1 cellular context compared by ENCODE assay signal in genomic region chr17:49315551-49315951, GRCh38.
TF ChIP-seq lines count a peak whose summit lies in the region.

No MANE protein-coding gene starts in this region.

TF ChIP-seq in H1, 55 proteins besides CTCF, POLR2A, EP300 and RAD21 (continued from another document):
- TF ChIP-seq EZH2 (IDR thresholded peaks at IDR 0.05; ENCODE audit: low read depth, low read length, severe bottlenecking) (no peak), BACH1 (IDR thresholded peaks at IDR 0.05; ENCODE audit: low read length) (no peak), BCL11A (IDR thresholded peaks at IDR 0.05; ENCODE audit: low read depth in 2 of 2, low read length in 2 of 2) (no peak), JUN (IDR thresholded peaks at IDR 0.05; ENCODE audit: low read depth, low read length) (no peak), HDAC2 (IDR thresholded peaks at IDR 0.05; ENCODE audit: borderline replicate concordance in 1 of 2, low read depth in 2 of 2, low read length in 2 of 2) (no peak)
